Comparison of ENCODE assay signal across 20 cellular contexts in genomic region chr22:20145832-20146223, GRCh38. TPM values are rescaled to one million over a fixed set of nuclear protein-coding genes. Genes with fewer than 3 reads are reported as not detected.
A peak's percentile ranks its signal among the peaks of the same experiment; 100 is the strongest.
DNase-seq lines count a peak whose midpoint lies in the region; ATAC-seq, FAIRE-seq and TF ChIP-seq lines count a peak whose summit lies in the region.
"Had no signal": no experiment of that assay in that cellular context is flagged by ENCODE, and none has a peak within 500 bp of the region (broad histone marks: within the 10 kb centered on the region; RNA-seq: fewer than 3 reads in every experiment).

No MANE protein-coding gene starts in this region.

- H3K23ac ChIP-seq in IMR-90 (ENCODE audit: low read depth, low read length), result no peak overlapping the region

- TF ChIP-seq POLR2A in IMR-90 (IDR thresholded peaks at IDR 0.05; ENCODE audit: low read depth, low read length), result no peak
- no peak for TF ChIP-seq POLR2A in endothelial cell of umbilical vein (IDR thresholded peaks at IDR 0.05; ENCODE audit: low read depth, low read length)
- TF ChIP-seq POLR2A in tibial nerve (IDR thresholded peaks at IDR 0.05), result no peak
- no peak for TF ChIP-seq POLR2A in lower leg skin (IDR thresholded peaks at IDR 0.05)

- H3K27ac ChIP-seq in SK-N-SH (ENCODE audit: low read depth in 2 of 2, low read length in 1 of 2) (peak overlapping the region in 1 of 2 experiments; percentile 12; a peak in 1 of 4 replicates), IMR-90 (ENCODE audit: insufficient read depth, low read length) (no peak overlapping the region), endothelial cell of umbilical vein (ENCODE audit: insufficient read depth, low read depth, low read length) (no peak overlapping the region), tibial nerve (peak overlapping the region in 3 of 4 donors; percentile 40 to 94 (median 82))
- H3K27ac ChIP-seq: 22Rv1, A549 had no signal

- intact Hi-C loops in IMR-90 (cut with micrococcal nuclease), result no loop called here
- intact Hi-C loops in endothelial cell of umbilical vein (cut with micrococcal nuclease), result no loop called here
- intact Hi-C loops in lower leg skin (cut with DNase I; ENCODE audit: low total_unique reads), result no loop called here

- H3K4me2 ChIP-seq in SK-N-SH (no peak overlapping the region), IMR-90 (ENCODE audit: low read depth, low read length) (no peak overlapping the region), endothelial cell of umbilical vein (ENCODE audit: insufficient read depth, low read length) (no peak overlapping the region)
- H3K4me2 ChIP-seq: A549 had no signal

- H3K79me2 ChIP-seq in SK-N-SH (ENCODE audit: insufficient read depth) (peaks cover 5% of the 10 kb centered on the region; the same call in 1 of the 2 replicates), endothelial cell of umbilical vein (ENCODE audit: control insufficient read depth, insufficient read depth, low read length) (no peaks in the 10 kb centered on the region)

- H4K5ac ChIP-seq in IMR-90 (ENCODE audit: low read depth, low read length), result no peak overlapping the region

- H3K4me3 ChIP-seq in SK-N-SH (ENCODE audit: low read depth in 2 of 2, low read length in 1 of 2) (no peak overlapping the region), IMR-90 (ENCODE audit: insufficient read depth, low read depth, low read length) (no peak overlapping the region), endothelial cell of umbilical vein (replicated peaks in 1 of 3; ENCODE audit: insufficient read depth in 1 of 3, low read depth in 1 of 3, low read length in 3 of 3) (no peak overlapping the region), tibial nerve (no peak overlapping the region), lower leg skin (ENCODE audit: low read depth, poor library complexity, severe bottlenecking) (no peak overlapping the region)
- H3K4me3 ChIP-seq: A549 had no signal

- H3K36me3 ChIP-seq in SK-N-SH (replicated peaks in 1 of 2; ENCODE audit: control insufficient read depth in 1 of 2, insufficient read depth in 2 of 2, low read length in 1 of 2) (peaks cover 0 to 12% of the 10 kb centered on the region in 2 experiments), IMR-90 (ENCODE audit: control insufficient read depth, insufficient read depth, low read length) (peaks cover 13% of the 10 kb centered on the region; the same call in 1 of the 2 replicates), endothelial cell of umbilical vein (ENCODE audit: control insufficient read depth in 2 of 2, extremely low read depth in 1 of 2, insufficient read depth in 2 of 2, low read length in 2 of 2) (peaks cover 0 to 9% of the 10 kb centered on the region in 2 experiments), tibial nerve (peaks cover 0 to 74% (median 0%) of the 10 kb centered on the region in 3 donors)

- dilution Hi-C loops in IMR-90 (cut with HindIII; ENCODE audit: low sequenced_read_pairs, unreplicated experiment) (no loop called here), endothelial cell of umbilical vein (cut with MboI; ENCODE audit: extremely low pct_ligation_motif_present, low sequenced_read_pairs) (no loop called here)

- POLR2A ChIA-PET in SK-N-SH (lab: Yijun Ruan, JAX), result no interaction called here
- POLR2A ChIA-PET in IMR-90 (lab: Charles Lee; ENCODE audit: unreplicated experiment), result no interaction called here
- POLR2A ChIA-PET in endothelial cell of umbilical vein (lab: Charles Lee), result no interaction called here

- no peak for FAIRE-seq in endothelial cell of umbilical vein (lab: Jason Lieb, UNC)
- FAIRE-seq: A549, D721Med, G401.6, GM12891, GM18507, HepG2 had no signal

- no peaks in the 10 kb centered on the region for H3K9me2 ChIP-seq in SK-N-SH

- peaks cover 3 to 27% of the 10 kb centered on the region in 2 experiments; a peak in 3 of 4 replicates for H3K79me1 ChIP-seq in IMR-90 (ENCODE audit: low read depth in 1 of 2, low read length in 2 of 2)

- H4K91ac ChIP-seq in IMR-90 (ENCODE audit: insufficient read depth, low read depth, low read length), result no peak overlapping the region

- H2BK120ac ChIP-seq in IMR-90 (ENCODE audit: low read depth, low read length), result no peak overlapping the region

- no peak overlapping the region for H2AK5ac ChIP-seq in IMR-90 (ENCODE audit: low read depth, low read length)

- H4K20me1 ChIP-seq in SK-N-SH (ENCODE audit: insufficient read depth) (no peaks in the 10 kb centered on the region), IMR-90 (ENCODE audit: insufficient read depth, low read length) (peaks cover 16% of the 10 kb centered on the region), endothelial cell of umbilical vein (replicated peaks; ENCODE audit: control insufficient read depth, extremely low read depth, insufficient read depth, low read length) (no peaks in the 10 kb centered on the region)

- H2BK5ac ChIP-seq in IMR-90 (ENCODE audit: low read depth, low read length, poor library complexity, severe bottlenecking), result no peak overlapping the region

- TF ChIP-seq RAD21 in SK-N-SH (IDR thresholded peaks at IDR 0.05; ENCODE audit: low read length) (no peak), IMR-90 (IDR thresholded peaks at IDR 0.05; ENCODE audit: low read length) (no peak)

- H2AFZ ChIP-seq in SK-N-SH (ENCODE audit: low read depth) (no peak overlapping the region), IMR-90 (replicated peaks; ENCODE audit: low read length, poor library complexity) (no peak overlapping the region), endothelial cell of umbilical vein (ENCODE audit: low read depth, low read length) (no peak overlapping the region)

- no peak overlapping the region for H2BK15ac ChIP-seq in IMR-90 (ENCODE audit: low read depth, low read length)

- no peaks in the 10 kb centered on the region for H3K9me3 ChIP-seq in SK-N-SH
- H3K9me3 ChIP-seq in IMR-90 (ENCODE audit: control insufficient read depth, insufficient read depth, low read length), result no peaks in the 10 kb centered on the region
- no peaks in the 10 kb centered on the region for H3K9me3 ChIP-seq in endothelial cell of umbilical vein (replicated peaks; ENCODE audit: control insufficient read depth, insufficient read depth, low read length)
- H3K9me3 ChIP-seq in tibial nerve, result no peaks in the 10 kb centered on the region
- H3K9me3 ChIP-seq: A549 had no signal

- peak overlapping the region; percentile 65 for H2AK9ac ChIP-seq in IMR-90 (replicated peaks; ENCODE audit: low read depth, low read length, poor library complexity)

- no peak for ATAC-seq in SK-N-SH treated with all-trans-retinoic acid at 6 μM for 48 hours
- ATAC-seq in IMR-90 (ENCODE audit: low read depth), result no peak
- no peak for ATAC-seq in HG02588 (IDR thresholded peaks at IDR 0.05; ENCODE audit: unreplicated experiment)
- ATAC-seq: A549; CD8-positive, alpha-beta T cell; HepG2 had no signal

- H4K8ac ChIP-seq in IMR-90 (ENCODE audit: low read depth in 2 of 2, low read length in 2 of 2), result no peak overlapping the region

- TF ChIP-seq EP300 in SK-N-SH (IDR thresholded peaks at IDR 0.05; ENCODE audit: borderline replicate concordance in 1 of 2, low read depth in 1 of 2, low read length in 1 of 2) (no peak), tibial nerve (IDR thresholded peaks at IDR 0.05) (no peak)

- in situ Hi-C loops in IMR-90 (cut with MboI; ENCODE audit: low sequenced_read_pairs), result no loop called here

- CTCF ChIA-PET in SK-N-SH (lab: Yijun Ruan, JAX) (interaction anchor here (1.0 kb wide), 1 partner anchor 9 kb away, joined by 3 read pairs; no protein-coding TSS in a partner anchor), IMR-90 (lab: Yijun Ruan, JAX) (no interaction called here), endothelial cell of umbilical vein (lab: Charles Lee) (no interaction called here)

- no peaks in the 10 kb centered on the region for H3K27me3 ChIP-seq in SK-N-SH (ENCODE audit: insufficient read depth)
- H3K27me3 ChIP-seq in IMR-90 (ENCODE audit: control insufficient read depth, insufficient read depth, low read length), result no peaks in the 10 kb centered on the region
- H3K27me3 ChIP-seq in endothelial cell of umbilical vein (ENCODE audit: control insufficient read depth in 2 of 2, insufficient read depth in 2 of 2, low read length in 2 of 2), result no peaks in the 10 kb centered on the region
- H3K27me3 ChIP-seq in tibial nerve, result no peaks in the 10 kb centered on the region

- H3K18ac ChIP-seq in IMR-90 (ENCODE audit: low read depth, low read length), result no peak overlapping the region

- no peak overlapping the region for H3K56ac ChIP-seq in IMR-90 (ENCODE audit: extremely low read depth, insufficient read depth, low read length)

- WGBS in SK-N-SH (ENCODE audit: low lambda C conversion rate), result 91% methylated on average over 7 of the region's 21 CpGs
- 60% methylated on average over 1 of the region's 21 CpGs; no CpG with 5 or more reads in 1 of the 2 experiments for WGBS in IMR-90 (ENCODE audit: extremely low coverage in 2 of 2, insufficient read length in 1 of 2), 2 experiments
- 87 to 89% methylated on average over 15 to 21 of the region's 21 CpGs for WGBS in tibial nerve, 2 donors
- WGBS in lower leg skin, 2 donors, result 89 to 91% methylated on average over 18 to 21 of the region's 21 CpGs

- H3K14ac ChIP-seq in IMR-90 (replicated peaks; ENCODE audit: low read depth, low read length), result no peak overlapping the region

- H3K4me1 ChIP-seq in SK-N-SH (ENCODE audit: control insufficient read depth in 1 of 2, insufficient read depth in 2 of 2, low read depth in 1 of 2, low read length in 1 of 2) (peaks cover 0 to 19% of the 10 kb centered on the region in 2 experiments; a peak in 1 of 4 replicates), IMR-90 (ENCODE audit: control insufficient read depth, insufficient read depth, low read length) (peaks cover 16% of the 10 kb centered on the region), endothelial cell of umbilical vein (ENCODE audit: control insufficient read depth, extremely low read depth, insufficient read depth, low read length) (no peaks in the 10 kb centered on the region), tibial nerve (peaks cover 0 to 8% (median 0%) of the 10 kb centered on the region in 4 donors)
- H3K4me1 ChIP-seq: A549 had no signal

- no peak for TF ChIP-seq CTCF in SK-N-SH (IDR thresholded peaks at IDR 0.05)
- no peak for TF ChIP-seq CTCF in IMR-90 (conservative IDR thresholded peaks at IDR 0.05; ENCODE audit: low read depth, low read length)
- TF ChIP-seq CTCF in endothelial cell of umbilical vein (IDR thresholded peaks at IDR 0.05; ENCODE audit: extremely low read depth in 1 of 2, insufficient read depth in 1 of 2, low read depth in 1 of 2, low read length in 2 of 2), result no peak
- TF ChIP-seq CTCF in tibial nerve (IDR thresholded peaks at IDR 0.05), result no peak
- TF ChIP-seq CTCF in lower leg skin (IDR thresholded peaks at IDR 0.05), result no peak

- no peak overlapping the region for H3K4ac ChIP-seq in IMR-90 (ENCODE audit: low read depth, low read length)

- H3K9ac ChIP-seq in SK-N-SH (no peak overlapping the region), IMR-90 (ENCODE audit: low read depth, low read length) (no peak overlapping the region), endothelial cell of umbilical vein (replicated peaks; ENCODE audit: extremely low read depth, insufficient read depth, low read length) (no peak overlapping the region)

- no peaks in the 10 kb centered on the region for H3F3A ChIP-seq in SK-N-SH (replicated peaks; ENCODE audit: insufficient read depth)

- peaks cover 11% of the 10 kb centered on the region; the same call in 1 of the 2 replicates for H3K9me1 ChIP-seq in IMR-90 (ENCODE audit: insufficient read depth, low read length)
- no peaks in the 10 kb centered on the region for H3K9me1 ChIP-seq in endothelial cell of umbilical vein (replicated peaks; ENCODE audit: control insufficient read depth, extremely low read depth, insufficient read depth, low read length)

- DNase-seq in SK-N-SH, result peak; percentile 60
- no peak for DNase-seq in IMR-90
- DNase-seq in endothelial cell of umbilical vein (ENCODE audit: low read depth, low spot score), result no peak
- DNase-seq in tibial nerve (ENCODE audit: low spot score in 2 of 2), result no peak
- no peak for DNase-seq in lower leg skin (ENCODE audit: low spot score in 2 of 2)
- DNase-seq in iPS-NIHi11 (ENCODE audit: low spot score), result no peak
- DNase-seq: AML-193; CD8-positive, alpha-beta T cell; COR-L47; GOT3; H7 had no signal

- no peak overlapping the region for H2BK20ac ChIP-seq in IMR-90 (ENCODE audit: low read depth, low read length)

- TSS peak; percentile 78 for BruUV-seq in IMR-90 (replicated peaks; lab: Mats Ljungman, UMichigan)
- BruUV-seq in endothelial cell of umbilical vein (replicated peaks; lab: Mats Ljungman, UMichigan), result TSS peak; percentile 34

RNA-seq across cellular contexts. Expression of gene CCDC188, which starts 5.0 kb away (rescaled TPM):
- polyA plus RNA-seq in SK-N-SH (2012; rRNA removed), result 21.1 and 24.0 TPM in 2 replicates
- 4.4 and 6.7 TPM in 2 replicates for polyA plus RNA-seq in SK-N-SH (2012; cell fraction: cytosol; rRNA removed)
- polyA plus RNA-seq in SK-N-SH (2012; cell fraction: nucleus; rRNA removed), result 141 and 175 TPM in 2 replicates
- total RNA-seq in IMR-90 (2012; rRNA removed), result not detected in 2 replicates
- polyA plus RNA-seq in IMR-90 (2012; rRNA removed), result 0.10 and 0.32 TPM in 2 replicates
- 0.09 TPM in 1 of 2 replicates, not detected in the other for polyA plus RNA-seq in IMR-90 (2012; cell fraction: cytosol; rRNA removed)
- polyA plus RNA-seq in IMR-90 (2012; cell fraction: nucleus; rRNA removed; ENCODE audit: low replicate concordance), result 1.7 and 4.3 TPM in 2 replicates
- 9.4 and 11.6 TPM in 2 replicates for total RNA-seq in endothelial cell of umbilical vein
- 9.8 and 10.5 TPM in 2 replicates for polyA plus RNA-seq in endothelial cell of umbilical vein
- 2.9 and 5.7 TPM in 2 replicates for polyA plus RNA-seq in endothelial cell of umbilical vein (2011; cell fraction: cytosol; rRNA removed)
- polyA plus RNA-seq in endothelial cell of umbilical vein (2011; cell fraction: nucleus; rRNA removed), result 36.3 and 42.6 TPM in 2 replicates
- 5.0 and 8.4 TPM in 2 replicates for polyA plus RNA-seq in endothelial cell of umbilical vein (2012)
- polyA minus RNA-seq in endothelial cell of umbilical vein, result 2.0 and 6.2 TPM in 2 replicates
- not detected for polyA minus RNA-seq in endothelial cell of umbilical vein (2011; cell fraction: cytosol; rRNA and poly(A)+ RNA removed)
- 3.1 and 4.8 TPM in 2 replicates for polyA minus RNA-seq in endothelial cell of umbilical vein (2011; cell fraction: nucleus; rRNA and poly(A)+ RNA removed)
- 10 to 100 TPM in 1 of 4 donors, 1 to 10 TPM in 3; 1.5 to 12.4 (median 6.6) TPM for total RNA-seq in tibial nerve
- total RNA-seq in lower leg skin, result 1 to 10 TPM in 2 of 4 donors, under 1 TPM in 1, not detected in 1; 0.16 to 2.1 (median 1.7) TPM
- total RNA-seq: CD8-positive, alpha-beta T cell; H7; HepG2 had no signal
- polyA plus RNA-seq: A549, HepG2 had no signal

RNA-seq across cellular contexts. Expression of gene ZDHHC8, which starts 14.2 kb away (rescaled TPM):
- polyA plus RNA-seq in SK-N-SH (2012; rRNA removed) (36.5 and 65.3 TPM in 2 replicates), IMR-90 (2012; rRNA removed) (72.6 and 75.6 TPM in 2 replicates), endothelial cell of umbilical vein (49.8 and 69.9 TPM in 2 replicates)
- polyA plus RNA-seq in SK-N-SH (2012; cell fraction: cytosol; rRNA removed), result 21.9 and 35.0 TPM in 2 replicates
- 436 and 508 TPM in 2 replicates for polyA plus RNA-seq in SK-N-SH (2012; cell fraction: nucleus; rRNA removed)
- total RNA-seq in IMR-90 (2012; rRNA removed) (2.5 and 4.4 TPM in 2 replicates), endothelial cell of umbilical vein (128 and 131 TPM in 2 replicates), tibial nerve (10 to 100 TPM; 40.6 to 53.7 (median 47.4) TPM), lower leg skin (10 to 100 TPM; 17.8 to 30.0 (median 26.1) TPM)
- polyA plus RNA-seq in IMR-90 (2012; cell fraction: cytosol; rRNA removed), result 49.9 and 121 TPM in 2 replicates
- polyA plus RNA-seq in IMR-90 (2012; cell fraction: nucleus; rRNA removed; ENCODE audit: low replicate concordance), result 275 and 805 TPM in 2 replicates
- 28.2 and 45.1 TPM in 2 replicates for polyA plus RNA-seq in endothelial cell of umbilical vein (2011; cell fraction: cytosol; rRNA removed)
- polyA plus RNA-seq in endothelial cell of umbilical vein (2011; cell fraction: nucleus; rRNA removed), result 319 and 381 TPM in 2 replicates
- polyA plus RNA-seq in endothelial cell of umbilical vein (2012), result 56.8 and 68.2 TPM in 2 replicates
- 44.7 and 45.4 TPM in 2 replicates for polyA minus RNA-seq in endothelial cell of umbilical vein
- 9.1 TPM for polyA minus RNA-seq in endothelial cell of umbilical vein (2011; cell fraction: cytosol; rRNA and poly(A)+ RNA removed)
- polyA minus RNA-seq in endothelial cell of umbilical vein (2011; cell fraction: nucleus; rRNA and poly(A)+ RNA removed), result 46.8 and 55.0 TPM in 2 replicates

RNA-seq across cellular contexts. Expression of gene TRMT2A, which starts 28.8 kb away (rescaled TPM):
- 54.6 and 73.1 TPM in 2 replicates for polyA plus RNA-seq in SK-N-SH (2012; rRNA removed)
- polyA plus RNA-seq in SK-N-SH (2012; cell fraction: cytosol; rRNA removed), result 7.9 and 12.8 TPM in 2 replicates
- polyA plus RNA-seq in SK-N-SH (2012; cell fraction: nucleus; rRNA removed), result 409 and 434 TPM in 2 replicates
- 12.8 and 22.0 TPM in 2 replicates for total RNA-seq in IMR-90 (2012; rRNA removed)
- polyA plus RNA-seq in IMR-90 (2012; rRNA removed), result 39.1 and 46.4 TPM in 2 replicates
- 17.4 and 20.9 TPM in 2 replicates for polyA plus RNA-seq in IMR-90 (2012; cell fraction: cytosol; rRNA removed)
- polyA plus RNA-seq in IMR-90 (2012; cell fraction: nucleus; rRNA removed; ENCODE audit: low replicate concordance), result 229 and 533 TPM in 2 replicates
- total RNA-seq in endothelial cell of umbilical vein, result 50.5 and 51.2 TPM in 2 replicates
- polyA plus RNA-seq in endothelial cell of umbilical vein, result 61.9 and 73.2 TPM in 2 replicates
- polyA plus RNA-seq in endothelial cell of umbilical vein (2011; cell fraction: cytosol; rRNA removed), result 22.6 and 30.9 TPM in 2 replicates
- 236 and 254 TPM in 2 replicates for polyA plus RNA-seq in endothelial cell of umbilical vein (2011; cell fraction: nucleus; rRNA removed)
- 26.5 and 28.9 TPM in 2 replicates for polyA plus RNA-seq in endothelial cell of umbilical vein (2012)
- polyA minus RNA-seq in endothelial cell of umbilical vein, result 39.2 and 46.6 TPM in 2 replicates
- 42.8 TPM for polyA minus RNA-seq in endothelial cell of umbilical vein (2011; cell fraction: cytosol; rRNA and poly(A)+ RNA removed)
- 43.1 and 69.8 TPM in 2 replicates for polyA minus RNA-seq in endothelial cell of umbilical vein (2011; cell fraction: nucleus; rRNA and poly(A)+ RNA removed)
- total RNA-seq in tibial nerve, result 100 to 1,000 TPM in 1 of 4 donors, 10 to 100 TPM in 3; 39.0 to 139 (median 55.9) TPM
- 10 to 100 TPM; 41.6 to 97.5 (median 52.8) TPM for total RNA-seq in lower leg skin

RNA-seq across cellular contexts. Expression of gene RANBP1, which starts 29.9 kb away (rescaled TPM):
- polyA plus RNA-seq in SK-N-SH (2012; rRNA removed), result 288 and 502 TPM in 2 replicates
- 421 and 483 TPM in 2 replicates for polyA plus RNA-seq in SK-N-SH (2012; cell fraction: cytosol; rRNA removed)
- polyA plus RNA-seq in SK-N-SH (2012; cell fraction: nucleus; rRNA removed), result 259 and 349 TPM in 2 replicates
- 173 and 271 TPM in 2 replicates for total RNA-seq in IMR-90 (2012; rRNA removed)
- 376 and 419 TPM in 2 replicates for polyA plus RNA-seq in IMR-90 (2012; rRNA removed)
- 171 and 509 TPM in 2 replicates for polyA plus RNA-seq in IMR-90 (2012; cell fraction: cytosol; rRNA removed)
- 88.9 and 183 TPM in 2 replicates for polyA plus RNA-seq in IMR-90 (2012; cell fraction: nucleus; rRNA removed; ENCODE audit: low replicate concordance)
- total RNA-seq in endothelial cell of umbilical vein, result 237 and 247 TPM in 2 replicates
- polyA plus RNA-seq in endothelial cell of umbilical vein, result 144 and 228 TPM in 2 replicates
- 367 and 491 TPM in 2 replicates for polyA plus RNA-seq in endothelial cell of umbilical vein (2011; cell fraction: cytosol; rRNA removed)
- 232 and 275 TPM in 2 replicates for polyA plus RNA-seq in endothelial cell of umbilical vein (2011; cell fraction: nucleus; rRNA removed)
- polyA plus RNA-seq in endothelial cell of umbilical vein (2012), result 152 and 208 TPM in 2 replicates
- polyA minus RNA-seq in endothelial cell of umbilical vein, result 161 and 163 TPM in 2 replicates
- 170 TPM for polyA minus RNA-seq in endothelial cell of umbilical vein (2011; cell fraction: cytosol; rRNA and poly(A)+ RNA removed)
- polyA minus RNA-seq in endothelial cell of umbilical vein (2011; cell fraction: nucleus; rRNA and poly(A)+ RNA removed), result 36.4 and 38.4 TPM in 2 replicates
- total RNA-seq in tibial nerve, result 100 to 1,000 TPM; 135 to 238 (median 176) TPM
- 100 to 1,000 TPM; 104 to 159 (median 119) TPM for total RNA-seq in lower leg skin

Comparison
In these comparisons a context has a peak if more than half of its experiments do, and no peak if none do; other contexts are left out.
1. H3K27ac ChIP-seq: peak in tibial nerve (3 of 4); none in IMR-90 (single experiment) and endothelial cell of umbilical vein (single experiment).